Comparison of ENCODE assay signal across 12 cellular contexts in the genomic region with DNA sequence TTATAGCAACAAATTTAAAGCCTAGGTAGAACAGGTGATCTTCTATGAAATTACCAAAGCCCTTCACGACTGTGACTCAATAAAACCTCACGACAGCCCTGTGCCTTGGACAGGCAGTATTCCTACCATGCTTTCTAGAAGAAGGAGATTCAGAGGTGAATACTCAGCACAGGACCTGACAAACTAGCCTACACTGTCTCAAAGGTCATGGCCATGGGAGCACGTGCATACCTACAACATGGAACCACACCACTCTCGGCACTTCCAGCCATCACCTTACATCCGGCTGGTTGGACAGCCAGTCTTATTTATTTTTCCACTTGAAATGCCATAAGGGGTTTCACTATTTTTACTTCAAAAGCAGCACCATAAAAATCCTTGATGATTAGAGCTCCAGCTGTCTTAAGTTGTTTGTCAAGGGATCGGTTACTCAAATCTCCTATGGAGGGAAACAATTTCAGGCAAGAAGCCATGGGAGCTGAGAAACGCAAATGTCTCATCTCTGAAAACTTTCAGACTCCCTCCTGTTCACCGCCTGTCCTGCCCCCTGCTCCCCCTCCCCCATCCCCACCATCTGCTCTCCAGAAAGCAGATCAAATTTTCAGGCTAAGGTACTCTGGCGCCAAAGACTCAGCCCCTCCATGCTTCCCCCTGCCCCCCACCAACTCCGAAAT. TPM values are rescaled to one million over a fixed set of nuclear protein-coding genes. Genes with fewer than 3 reads are reported as not detected.
A peak's percentile ranks its signal among the peaks of the same experiment; 100 is the strongest.
DNase-seq lines count a peak whose midpoint lies in the region; ATAC-seq, FAIRE-seq and TF ChIP-seq lines count a peak whose summit lies in the region.
"Had no signal": no experiment of that assay in that cellular context is flagged by ENCODE, and none has a peak within 500 bp of the region (broad histone marks: within the 10 kb centered on the region; RNA-seq: fewer than 3 reads in every experiment).

No MANE protein-coding gene starts in this region.

- H2BK20ac ChIP-seq in IMR-90 (ENCODE audit: low read depth, low read length) = no peak overlapping the region

- in situ Hi-C loops in IMR-90 (cut with MboI; ENCODE audit: low sequenced_read_pairs) = no loop called here

- no peak overlapping the region for H4K5ac ChIP-seq in IMR-90 (ENCODE audit: low read depth, low read length)

- H3K4me1 Mint-ChIP-seq in astrocyte (ENCODE audit: low read depth, unreplicated experiment) = peaks cover 15% of the 10 kb centered on the region

- peak overlapping the region; percentile 34 for H3K4ac ChIP-seq in IMR-90 (ENCODE audit: low read depth, low read length)

- H3K4me3 Mint-ChIP-seq in astrocyte (ENCODE audit: unreplicated experiment) = no peak overlapping the region

- peaks cover 52 to 85% of the 10 kb centered on the region in 2 experiments for H3K79me1 ChIP-seq in IMR-90 (ENCODE audit: low read depth in 1 of 2, low read length in 2 of 2)

- no peak overlapping the region; the same call in 1 of the 2 replicates for H2AK5ac ChIP-seq in IMR-90 (ENCODE audit: low read depth, low read length)

- peaks cover 58% of the 10 kb centered on the region for H3K36me3 Mint-ChIP-seq in astrocyte (ENCODE audit: low read depth, unreplicated experiment)

- no peak overlapping the region for H3K27ac Mint-ChIP-seq in astrocyte (ENCODE audit: unreplicated experiment)

- dilution Hi-C loops in IMR-90 (cut with HindIII; ENCODE audit: low sequenced_read_pairs, unreplicated experiment) = no loop called here

- no peak for TF ChIP-seq RAD21 in IMR-90 (IDR thresholded peaks at IDR 0.05; ENCODE audit: low read length)

- no peak overlapping the region for H4K91ac ChIP-seq in IMR-90 (ENCODE audit: insufficient read depth, low read depth, low read length)

- no peaks in the 10 kb centered on the region for H3K9me3 Mint-ChIP-seq in astrocyte (ENCODE audit: unreplicated experiment)

- peaks cover 15% of the 10 kb centered on the region for H3K9me3 ChIP-seq in AG04450 (ENCODE audit: control insufficient read depth, insufficient read depth, low read length)
- no peaks in the 10 kb centered on the region for H3K9me3 ChIP-seq in IMR-90 (ENCODE audit: control insufficient read depth, insufficient read depth, low read length)
- no peaks in the 10 kb centered on the region for H3K9me3 ChIP-seq in astrocyte (ENCODE audit: insufficient read depth, low read depth, low read length)
- H3K9me3 ChIP-seq in mucosa of descending colon = no peaks in the 10 kb centered on the region

- H3K27me3 ChIP-seq in AG04450 (ENCODE audit: control insufficient read depth, insufficient read depth, low read length) (no peaks in the 10 kb centered on the region), IMR-90 (ENCODE audit: control insufficient read depth, insufficient read depth, low read length) (no peaks in the 10 kb centered on the region), astrocyte (ENCODE audit: insufficient read depth, low read length) (no peaks in the 10 kb centered on the region)

- TF ChIP-seq POLR2A in IMR-90 (IDR thresholded peaks at IDR 0.05; ENCODE audit: low read depth, low read length) = no peak

- H4K20me1 ChIP-seq in IMR-90 (ENCODE audit: insufficient read depth, low read length) (peaks cover 93% of the 10 kb centered on the region), astrocyte (ENCODE audit: insufficient read depth, low read length) (peaks cover 100% of the 10 kb centered on the region)

- H3K9me1 ChIP-seq in IMR-90 (ENCODE audit: insufficient read depth, low read length) = peaks cover 45% of the 10 kb centered on the region

- no peak overlapping the region for H2BK15ac ChIP-seq in IMR-90 (ENCODE audit: low read depth, low read length)

- H2AK9ac ChIP-seq in IMR-90 (replicated peaks; ENCODE audit: low read depth, low read length, poor library complexity) = no peak overlapping the region

- no CpG with 5 or more reads among the region's 10 CpGs for WGBS in IMR-90 (ENCODE audit: extremely low coverage in 2 of 2, insufficient read length in 1 of 2), 2 experiments

- no peak for FAIRE-seq in astrocyte (lab: Jason Lieb, UNC)

- H3K14ac ChIP-seq in IMR-90 (replicated peaks; ENCODE audit: low read depth, low read length) = no peak overlapping the region

- H3K4me2 ChIP-seq in IMR-90 (ENCODE audit: low read depth, low read length) (peak overlapping the region; percentile 82), astrocyte (ENCODE audit: low read length) (peak overlapping the region; percentile 4)

- H2BK5ac ChIP-seq in IMR-90 (ENCODE audit: low read depth, low read length, poor library complexity, severe bottlenecking) = peak overlapping the region; percentile 53

- CTCF ChIA-PET in AG04450 (lab: Charles Lee) = interaction anchor here (0.7 kb wide), 1 partner anchor 705 kb away, joined by 3 read pairs; no protein-coding TSS in a partner anchor
- CTCF ChIA-PET in IMR-90 (lab: Yijun Ruan, JAX) = no interaction called here

- ATAC-seq in IMR-90 (ENCODE audit: low read depth) (peak; percentile 86), mucosa of descending colon (peak; percentile 71), HG02678 (IDR thresholded peaks at IDR 0.05; ENCODE audit: unreplicated experiment) (no peak)

- H3K4me3 ChIP-seq in AG04450 (ENCODE audit: low read depth, low read length) (no peak overlapping the region; the same call in 1 of the 2 replicates), IMR-90 (ENCODE audit: insufficient read depth, low read depth, low read length) (no peak overlapping the region), astrocyte (ENCODE audit: insufficient read depth, low read depth, low read length) (no peak overlapping the region), mucosa of descending colon (no peak overlapping the region)
- H3K4me3 ChIP-seq: GM23248 had no signal

- H3K79me2 ChIP-seq in astrocyte (ENCODE audit: insufficient read depth, low read length) = peaks cover 72% of the 10 kb centered on the region

- H3K27me3 Mint-ChIP-seq in astrocyte (ENCODE audit: low read depth, unreplicated experiment) = no peaks in the 10 kb centered on the region

- H2AFZ ChIP-seq in IMR-90 (replicated peaks; ENCODE audit: low read length, poor library complexity) (no peak overlapping the region), astrocyte (ENCODE audit: low read depth, low read length) (no peak overlapping the region)
- H2AFZ ChIP-seq: GM23248 had no signal

- H2BK120ac ChIP-seq in IMR-90 (ENCODE audit: low read depth, low read length) = no peak overlapping the region

- H3K27ac ChIP-seq in AG04450 (ENCODE audit: low read depth, low read length) (peak overlapping the region; percentile 68), IMR-90 (ENCODE audit: insufficient read depth, low read length) (peak overlapping the region; percentile 9; the same call in 1 of the 2 replicates), astrocyte (ENCODE audit: low read depth, low read length) (no peak overlapping the region)
- H3K27ac ChIP-seq: GM23248 had no signal

- no TSS peak for BruUV-seq in IMR-90 (replicated peaks; lab: Mats Ljungman, UMichigan)

- no peak overlapping the region for H3K9ac ChIP-seq in IMR-90 (ENCODE audit: low read depth, low read length)
- H3K9ac ChIP-seq in astrocyte (ENCODE audit: low read length) = no peak overlapping the region
- H3K9ac ChIP-seq: GM23248 had no signal

- H4K8ac ChIP-seq in IMR-90 (ENCODE audit: low read depth in 2 of 2, low read length in 2 of 2) = peak overlapping the region in 1 of 2 experiments; percentile 19; a peak in 1 of 4 replicates

- H3K23ac ChIP-seq in IMR-90 (ENCODE audit: low read depth, low read length) = peak overlapping the region; percentile 14

- POLR2A ChIA-PET in AG04450 (lab: Yijun Ruan, JAX) (interaction anchor here (0.7 to 1.3 kb wide), 5 partner anchors 10 to 222 kb away, joined by 3 to 5 read pairs (median 4); a partner anchor contains a TSS), IMR-90 (lab: Charles Lee; ENCODE audit: unreplicated experiment) (interaction anchor here (0.7 kb wide), 2 partner anchors 9 to 235 kb away, joined by 3 read pairs; no protein-coding TSS in a partner anchor)

- peaks cover 28% of the 10 kb centered on the region; the same call in 1 of the 2 replicates for H3K36me3 ChIP-seq in IMR-90 (ENCODE audit: control insufficient read depth, insufficient read depth, low read length)
- peaks cover 10% of the 10 kb centered on the region for H3K36me3 ChIP-seq in astrocyte (ENCODE audit: insufficient read depth, low read length)
- no peaks in the 10 kb centered on the region for H3K36me3 ChIP-seq in mucosa of descending colon (ENCODE audit: low read depth)

- no peak for TF ChIP-seq CTCF in AG04450 (IDR thresholded peaks at IDR 0.05; ENCODE audit: low read depth, low read length)
- TF ChIP-seq CTCF in IMR-90 (conservative IDR thresholded peaks at IDR 0.05; ENCODE audit: low read depth, low read length) = no peak
- no peak for TF ChIP-seq CTCF in astrocyte (IDR thresholded peaks at IDR 0.05; ENCODE audit: insufficient read depth, low read depth, low read length)
- no peak for TF ChIP-seq CTCF in mucosa of descending colon (IDR thresholded peaks at IDR 0.05)

- no peak overlapping the region for H3K56ac ChIP-seq in IMR-90 (ENCODE audit: extremely low read depth, insufficient read depth, low read length)

- intact Hi-C loops in IMR-90 (cut with micrococcal nuclease) = no loop called here
- intact Hi-C loops in mucosa of descending colon (cut with DNase I, micrococcal nuclease) = no loop called here

- H3K18ac ChIP-seq in IMR-90 (ENCODE audit: low read depth, low read length) = peak overlapping the region; percentile 67

- DNase-seq in AG04450 (ENCODE audit: low read depth, low spot score) = peak; percentile 93
- peak; percentile 93 for DNase-seq in IMR-90
- DNase-seq in astrocyte (ENCODE audit: low read depth) = peak; percentile 69
- DNase-seq in mucosa of descending colon = no peak
- DNase-seq in iPS-NIHi11 (ENCODE audit: low spot score) = no peak
- DNase-seq in NCI-H1436 (lab: John Stamatoyannopoulos, UW) = no peak
- DNase-seq in glomerular visceral epithelial cell (ENCODE audit: extremely low spot score) = no peak
- DNase-seq: activated CD4-positive, alpha-beta T cell treated with anti-CD3 and anti-CD28 coated beads for 1 hour; activated effector memory CD4-positive, alpha-beta T cell treated with anti-CD3 and anti-CD28 coated beads, Interleukin-2, amount 50 U/mL, for 16 hours; GM23248; SHP77 treated with DMSO at 0.1 percent for 48 hours had no signal

- peaks cover 34% of the 10 kb centered on the region for H3K4me1 ChIP-seq in IMR-90 (ENCODE audit: control insufficient read depth, insufficient read depth, low read length)
- peaks cover 33% of the 10 kb centered on the region for H3K4me1 ChIP-seq in astrocyte (ENCODE audit: insufficient read depth, low read length)
- peaks cover 7% of the 10 kb centered on the region for H3K4me1 ChIP-seq in mucosa of descending colon (ENCODE audit: low read depth)

RNA-seq across cellular contexts. Expression of a gene that starts 4.2 kb away (rescaled TPM):
- polyA plus RNA-seq in AG04450 (2011; rRNA removed) (54.0 and 59.6 TPM in 2 replicates), IMR-90 (2012; rRNA removed) (6.5 and 8.2 TPM in 2 replicates)
- 16.0 and 26.6 TPM in 2 replicates for polyA minus RNA-seq in AG04450 (2011; rRNA and poly(A)+ RNA removed)
- total RNA-seq in IMR-90 (2012; rRNA removed) (2.0 and 2.8 TPM in 2 replicates), astrocyte (3.1 and 3.6 TPM in 2 replicates), mucosa of descending colon (10 to 100 TPM in 1 of 3 donors, 1 to 10 TPM in 1, under 1 TPM in 1; 0.32 to 41.3 (median 4.0) TPM)
- 5.9 and 12.0 TPM in 2 replicates for polyA plus RNA-seq in IMR-90 (2012; cell fraction: cytosol; rRNA removed)
- 3.6 and 4.7 TPM in 2 replicates for polyA plus RNA-seq in IMR-90 (2012; cell fraction: nucleus; rRNA removed; ENCODE audit: low replicate concordance)
- total RNA-seq: GM23248 had no signal

RNA-seq across cellular contexts. Expression of a gene that starts 10.8 kb away (rescaled TPM):
- polyA plus RNA-seq in AG04450 (2011; rRNA removed) (88.9 and 94.1 TPM in 2 replicates), IMR-90 (2012; rRNA removed) (65.6 and 67.3 TPM in 2 replicates)
- polyA minus RNA-seq in AG04450 (2011; rRNA and poly(A)+ RNA removed) = 73.2 and 73.7 TPM in 2 replicates
- total RNA-seq in IMR-90 (2012; rRNA removed) (17.7 and 23.3 TPM in 2 replicates), astrocyte (96.5 and 111 TPM in 2 replicates), mucosa of descending colon (100 to 1,000 TPM in 2 of 3 donors, 10 to 100 TPM in 1; 87.9 to 110 (median 108) TPM)
- 46.2 and 50.5 TPM in 2 replicates for polyA plus RNA-seq in IMR-90 (2012; cell fraction: cytosol; rRNA removed)
- polyA plus RNA-seq in IMR-90 (2012; cell fraction: nucleus; rRNA removed; ENCODE audit: low replicate concordance) = 35.5 and 80.8 TPM in 2 replicates

Comparison
In these comparisons a context has a peak if more than half of its experiments do, and no peak if none do; other contexts are left out.
1. DNase-seq: peak in AG04450 (single experiment), IMR-90 (single experiment) and astrocyte (single experiment); none in mucosa of descending colon (0 of 3), iPS-NIHi11 (single experiment), NCI-H1436 (single experiment) and glomerular visceral epithelial cell (single experiment).